In the genomic region with DNA sequence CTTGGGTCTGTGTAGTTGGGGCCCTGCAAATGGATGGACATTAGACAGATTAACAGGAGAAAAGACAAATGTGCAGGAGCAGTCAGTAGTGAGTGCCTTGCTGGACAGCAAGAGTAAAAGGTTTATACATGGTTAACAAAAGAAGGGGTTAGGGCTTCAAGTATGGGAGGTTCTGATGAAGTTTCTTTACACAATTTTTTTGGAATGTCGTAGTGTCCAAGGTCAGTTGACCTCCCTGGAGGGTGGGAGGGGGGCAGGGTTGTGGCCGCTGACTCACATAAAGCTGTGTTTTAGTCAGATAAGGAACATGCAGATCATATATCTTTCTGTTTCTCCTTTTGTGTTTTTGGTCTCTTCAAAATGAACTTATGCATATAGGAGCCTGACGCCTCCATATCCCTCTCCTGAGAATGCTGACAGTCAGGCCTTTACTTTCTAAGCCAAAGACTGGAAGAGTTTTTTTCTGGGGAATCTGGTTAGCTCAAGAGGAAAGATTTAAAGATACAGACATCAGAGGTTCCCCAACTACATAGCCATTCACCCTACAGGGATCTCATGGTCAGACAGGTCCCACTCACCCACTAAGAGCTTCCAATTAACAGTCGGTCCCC, we compare ENCODE assay signal across 1 cellular context.
TF ChIP-seq lines count a peak whose summit lies in the region.

No MANE protein-coding gene starts in this region.

TF ChIP-seq in K562, 482 proteins besides CTCF, POLR2A, EP300 and RAD21 (continued from another document and continues in another):
- TF ChIP-seq, protein P1, sequence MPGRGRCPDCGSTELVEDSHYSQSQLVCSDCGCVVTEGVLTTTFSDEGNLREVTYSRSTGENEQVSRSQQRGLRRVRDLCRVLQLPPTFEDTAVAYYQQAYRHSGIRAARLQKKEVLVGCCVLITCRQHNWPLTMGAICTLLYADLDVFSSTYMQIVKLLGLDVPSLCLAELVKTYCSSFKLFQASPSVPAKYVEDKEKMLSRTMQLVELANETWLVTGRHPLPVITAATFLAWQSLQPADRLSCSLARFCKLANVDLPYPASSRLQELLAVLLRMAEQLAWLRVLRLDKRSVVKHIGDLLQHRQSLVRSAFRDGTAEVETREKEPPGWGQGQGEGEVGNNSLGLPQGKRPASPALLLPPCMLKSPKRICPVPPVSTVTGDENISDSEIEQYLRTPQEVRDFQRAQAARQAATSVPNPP (IDR thresholded peaks at IDR 0.05; ENCODE audit: borderline replicate concordance, insufficient read depth, insufficient read length): no peak
- TF ChIP-seq PML (IDR thresholded peaks at IDR 0.05; ENCODE audit: low read length) (peak; percentile 81), LCOR (CRISPR knock-in tag; IDR thresholded peaks at IDR 0.05) (peak; percentile 59; the same call in 1 of the 2 replicates), MEIS2 (IDR thresholded peaks at IDR 0.05; ENCODE audit: partially characterized antibody) (peak; percentile 94), NR2C2 (CRISPR knock-in tag; IDR thresholded peaks at IDR 0.05) (no peak), NR2C2 (tag; IDR thresholded peaks at IDR 0.05) (peak; percentile 87), ZNF143 (CRISPR knock-in tag; IDR thresholded peaks at IDR 0.05) (no peak), ZNF589 (CRISPR knock-in tag; IDR thresholded peaks at IDR 0.05; ENCODE audit: low read depth) (peak; percentile 17; the same call in 1 of the 2 replicates), SMARCC2 (IDR thresholded peaks at IDR 0.05; ENCODE audit: low read depth) (peak; percentile 96), ZNF766 (CRISPR knock-in tag; conservative IDR thresholded peaks at IDR 0.05) (peak; percentile 87), TAL1 (IDR thresholded peaks at IDR 0.05) (peak; percentile 84), HEY1 (CRISPR knock-in tag; IDR thresholded peaks at IDR 0.05; ENCODE audit: borderline replicate concordance) (no peak), SMAD4 (CRISPR knock-in tag; conservative IDR thresholded peaks at IDR 0.05) (peak; percentile 41; the same call in 1 of the 2 replicates), ESRRA (IDR thresholded peaks at IDR 0.05; ENCODE audit: borderline replicate concordance, low read depth) (peak; percentile 98), ZNF175 (CRISPR knock-in tag; IDR thresholded peaks at IDR 0.05; ENCODE audit: low read depth) (0 out of 2 replicates have a peak, but pooled peaks have one; percentile 28), TARDBP (IDR thresholded peaks at IDR 0.05) (no peak), ATF7 (IDR thresholded peaks at IDR 0.05) (peak; percentile 86), BRD4 (IDR thresholded peaks at IDR 0.05) (no peak), ZNF583 (CRISPR knock-in tag; IDR thresholded peaks at IDR 0.05) (0 out of 2 replicates have a peak, but pooled peaks have one; percentile 62), SMARCA4 (IDR thresholded peaks at IDR 0.05) (peak; percentile 97), ZNF384 (IDR thresholded peaks at IDR 0.05; ENCODE audit: low read depth, low read length) (peak; percentile 55; the same call in 1 of the 2 replicates), NCOR1 (IDR thresholded peaks at IDR 0.05) (peak; percentile 75), POLR2H (tag; IDR thresholded peaks at IDR 0.05; ENCODE audit: low read depth) (peak; percentile 44; the same call in 1 of the 2 replicates), NBN (IDR thresholded peaks at IDR 0.05; ENCODE audit: low read depth) (peak; percentile 76; the same call in 1 of the 2 replicates), JUN (IDR thresholded peaks at IDR 0.05; ENCODE audit: borderline replicate concordance, low read depth, low read length) (peak; percentile 97), JUN (CRISPR knock-in tag; IDR thresholded peaks at IDR 0.05; ENCODE audit: borderline replicate concordance) (0 out of 2 replicates have a peak, but pooled peaks have one; percentile 60), ZBED1 (IDR thresholded peaks at IDR 0.05) (0 out of 2 replicates have a peak, but pooled peaks have one; percentile 63), RBM14 (IDR thresholded peaks at IDR 0.05; ENCODE audit: borderline replicate concordance, insufficient read depth, low read depth, low read length) (no peak), POLR2AphosphoS5 (IDR thresholded peaks at IDR 0.05; ENCODE audit: control insufficient read depth, insufficient read depth, low read depth, low read length) (peak; percentile 30; the same call in 1 of the 2 replicates), ZNF217 (CRISPR knock-in tag; IDR thresholded peaks at IDR 0.05) (no peak), NCOA1 (IDR thresholded peaks at IDR 0.05; ENCODE audit: low read depth) (peak; percentile 64; the same call in 1 of the 2 replicates), MAFF (IDR thresholded peaks at IDR 0.05; ENCODE audit: low read length) (peak; percentile 42; the same call in 1 of the 2 replicates), STAT5B (CRISPR knock-in tag; IDR thresholded peaks at IDR 0.05) (no peak), MAFG (tag; conservative IDR thresholded peaks at IDR 0.05) (peak; percentile 60; the same call in 1 of the 2 replicates), PCBP2 (IDR thresholded peaks at IDR 0.05; ENCODE audit: low read depth, low read length, poor library complexity, severe bottlenecking) (no peak), BHLHE40 (IDR thresholded peaks at IDR 0.05; ENCODE audit: low read length) (0 out of 2 replicates have a peak, but pooled peaks have one; percentile 26), ZNF134 (CRISPR knock-in tag; conservative IDR thresholded peaks at IDR 0.05) (peak; percentile 57), MAZ (CRISPR knock-in tag; conservative IDR thresholded peaks at IDR 0.05 in 1 of 2, IDR thresholded peaks at IDR 0.05 in 1 of 2) (peak; percentile 68 to 76; a peak in 2 of 4 replicates), ETV6 (IDR thresholded peaks at IDR 0.05; ENCODE audit: borderline replicate concordance in 1 of 2, low read depth in 2 of 2, low read length in 1 of 2) (no peak), ETV6 (CRISPR knock-in tag; IDR thresholded peaks at IDR 0.05; ENCODE audit: borderline replicate concordance) (no peak), CREB1 (IDR thresholded peaks at IDR 0.05) (peak; percentile 18; the same call in 1 of the 2 replicates), CREB1 (CRISPR knock-in tag; IDR thresholded peaks at IDR 0.05) (no peak), HDAC2 (IDR thresholded peaks at IDR 0.05) (peak; percentile 36; the same call in 1 of the 2 replicates)
- TF ChIP-seq, protein P2, sequence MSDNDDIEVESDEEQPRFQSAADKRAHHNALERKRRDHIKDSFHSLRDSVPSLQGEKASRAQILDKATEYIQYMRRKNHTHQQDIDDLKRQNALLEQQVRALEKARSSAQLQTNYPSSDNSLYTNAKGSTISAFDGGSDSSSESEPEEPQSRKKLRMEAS (CRISPR knock-in tag; IDR thresholded peaks at IDR 0.05): no peak
- TF ChIP-seq, protein P3, sequence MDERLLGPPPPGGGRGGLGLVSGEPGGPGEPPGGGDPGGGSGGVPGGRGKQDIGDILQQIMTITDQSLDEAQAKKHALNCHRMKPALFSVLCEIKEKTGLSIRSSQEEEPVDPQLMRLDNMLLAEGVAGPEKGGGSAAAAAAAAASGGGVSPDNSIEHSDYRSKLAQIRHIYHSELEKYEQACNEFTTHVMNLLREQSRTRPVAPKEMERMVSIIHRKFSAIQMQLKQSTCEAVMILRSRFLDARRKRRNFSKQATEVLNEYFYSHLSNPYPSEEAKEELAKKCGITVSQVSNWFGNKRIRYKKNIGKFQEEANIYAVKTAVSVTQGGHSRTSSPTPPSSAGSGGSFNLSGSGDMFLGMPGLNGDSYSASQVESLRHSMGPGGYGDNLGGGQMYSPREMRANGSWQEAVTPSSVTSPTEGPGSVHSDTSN (CRISPR knock-in tag; IDR thresholded peaks at IDR 0.05; ENCODE audit: low read depth): no peak
- TF ChIP-seq, protein P3 (tag; conservative IDR thresholded peaks at IDR 0.05; ENCODE audit: low read depth): peak; percentile 89
- TF ChIP-seq, protein P4, sequence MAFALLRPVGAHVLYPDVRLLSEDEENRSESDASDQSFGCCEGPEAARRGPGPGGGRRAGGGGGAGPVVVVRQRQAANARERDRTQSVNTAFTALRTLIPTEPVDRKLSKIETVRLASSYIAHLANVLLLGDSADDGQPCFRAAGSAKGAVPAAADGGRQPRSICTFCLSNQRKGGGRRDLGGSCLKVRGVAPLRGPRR (CRISPR knock-in tag; IDR thresholded peaks at IDR 0.05): 0 out of 2 replicates have a peak, but pooled peaks have one; percentile 25
- TF ChIP-seq, protein P5, sequence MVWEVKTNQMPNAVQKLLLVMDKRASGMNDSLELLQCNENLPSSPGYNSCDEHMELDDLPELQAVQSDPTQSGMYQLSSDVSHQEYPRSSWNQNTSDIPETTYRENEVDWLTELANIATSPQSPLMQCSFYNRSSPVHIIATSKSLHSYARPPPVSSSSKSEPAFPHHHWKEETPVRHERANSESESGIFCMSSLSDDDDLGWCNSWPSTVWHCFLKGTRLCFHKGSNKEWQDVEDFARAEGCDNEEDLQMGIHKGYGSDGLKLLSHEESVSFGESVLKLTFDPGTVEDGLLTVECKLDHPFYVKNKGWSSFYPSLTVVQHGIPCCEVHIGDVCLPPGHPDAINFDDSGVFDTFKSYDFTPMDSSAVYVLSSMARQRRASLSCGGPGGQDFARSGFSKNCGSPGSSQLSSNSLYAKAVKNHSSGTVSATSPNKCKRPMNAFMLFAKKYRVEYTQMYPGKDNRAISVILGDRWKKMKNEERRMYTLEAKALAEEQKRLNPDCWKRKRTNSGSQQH (CRISPR knock-in tag; IDR thresholded peaks at IDR 0.05): no peak
- TF ChIP-seq, protein P6, sequence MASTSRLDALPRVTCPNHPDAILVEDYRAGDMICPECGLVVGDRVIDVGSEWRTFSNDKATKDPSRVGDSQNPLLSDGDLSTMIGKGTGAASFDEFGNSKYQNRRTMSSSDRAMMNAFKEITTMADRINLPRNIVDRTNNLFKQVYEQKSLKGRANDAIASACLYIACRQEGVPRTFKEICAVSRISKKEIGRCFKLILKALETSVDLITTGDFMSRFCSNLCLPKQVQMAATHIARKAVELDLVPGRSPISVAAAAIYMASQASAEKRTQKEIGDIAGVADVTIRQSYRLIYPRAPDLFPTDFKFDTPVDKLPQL (IDR thresholded peaks at IDR 0.05; ENCODE audit: extremely low read depth, insufficient read length): no peak
- TF ChIP-seq, protein P7, sequence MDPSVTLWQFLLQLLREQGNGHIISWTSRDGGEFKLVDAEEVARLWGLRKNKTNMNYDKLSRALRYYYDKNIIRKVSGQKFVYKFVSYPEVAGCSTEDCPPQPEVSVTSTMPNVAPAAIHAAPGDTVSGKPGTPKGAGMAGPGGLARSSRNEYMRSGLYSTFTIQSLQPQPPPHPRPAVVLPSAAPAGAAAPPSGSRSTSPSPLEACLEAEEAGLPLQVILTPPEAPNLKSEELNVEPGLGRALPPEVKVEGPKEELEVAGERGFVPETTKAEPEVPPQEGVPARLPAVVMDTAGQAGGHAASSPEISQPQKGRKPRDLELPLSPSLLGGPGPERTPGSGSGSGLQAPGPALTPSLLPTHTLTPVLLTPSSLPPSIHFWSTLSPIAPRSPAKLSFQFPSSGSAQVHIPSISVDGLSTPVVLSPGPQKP (CRISPR knock-in tag; IDR thresholded peaks at IDR 0.05): no peak
- TF ChIP-seq, protein P8, sequence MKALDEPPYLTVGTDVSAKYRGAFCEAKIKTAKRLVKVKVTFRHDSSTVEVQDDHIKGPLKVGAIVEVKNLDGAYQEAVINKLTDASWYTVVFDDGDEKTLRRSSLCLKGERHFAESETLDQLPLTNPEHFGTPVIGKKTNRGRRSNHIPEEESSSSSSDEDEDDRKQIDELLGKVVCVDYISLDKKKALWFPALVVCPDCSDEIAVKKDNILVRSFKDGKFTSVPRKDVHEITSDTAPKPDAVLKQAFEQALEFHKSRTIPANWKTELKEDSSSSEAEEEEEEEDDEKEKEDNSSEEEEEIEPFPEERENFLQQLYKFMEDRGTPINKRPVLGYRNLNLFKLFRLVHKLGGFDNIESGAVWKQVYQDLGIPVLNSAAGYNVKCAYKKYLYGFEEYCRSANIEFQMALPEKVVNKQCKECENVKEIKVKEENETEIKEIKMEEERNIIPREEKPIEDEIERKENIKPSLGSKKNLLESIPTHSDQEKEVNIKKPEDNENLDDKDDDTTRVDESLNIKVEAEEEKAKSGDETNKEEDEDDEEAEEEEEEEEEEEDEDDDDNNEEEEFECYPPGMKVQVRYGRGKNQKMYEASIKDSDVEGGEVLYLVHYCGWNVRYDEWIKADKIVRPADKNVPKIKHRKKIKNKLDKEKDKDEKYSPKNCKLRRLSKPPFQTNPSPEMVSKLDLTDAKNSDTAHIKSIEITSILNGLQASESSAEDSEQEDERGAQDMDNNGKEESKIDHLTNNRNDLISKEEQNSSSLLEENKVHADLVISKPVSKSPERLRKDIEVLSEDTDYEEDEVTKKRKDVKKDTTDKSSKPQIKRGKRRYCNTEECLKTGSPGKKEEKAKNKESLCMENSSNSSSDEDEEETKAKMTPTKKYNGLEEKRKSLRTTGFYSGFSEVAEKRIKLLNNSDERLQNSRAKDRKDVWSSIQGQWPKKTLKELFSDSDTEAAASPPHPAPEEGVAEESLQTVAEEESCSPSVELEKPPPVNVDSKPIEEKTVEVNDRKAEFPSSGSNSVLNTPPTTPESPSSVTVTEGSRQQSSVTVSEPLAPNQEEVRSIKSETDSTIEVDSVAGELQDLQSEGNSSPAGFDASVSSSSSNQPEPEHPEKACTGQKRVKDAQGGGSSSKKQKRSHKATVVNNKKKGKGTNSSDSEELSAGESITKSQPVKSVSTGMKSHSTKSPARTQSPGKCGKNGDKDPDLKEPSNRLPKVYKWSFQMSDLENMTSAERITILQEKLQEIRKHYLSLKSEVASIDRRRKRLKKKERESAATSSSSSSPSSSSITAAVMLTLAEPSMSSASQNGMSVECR (CRISPR knock-in tag; IDR thresholded peaks at IDR 0.05): no peak
- TF ChIP-seq, protein P9, sequence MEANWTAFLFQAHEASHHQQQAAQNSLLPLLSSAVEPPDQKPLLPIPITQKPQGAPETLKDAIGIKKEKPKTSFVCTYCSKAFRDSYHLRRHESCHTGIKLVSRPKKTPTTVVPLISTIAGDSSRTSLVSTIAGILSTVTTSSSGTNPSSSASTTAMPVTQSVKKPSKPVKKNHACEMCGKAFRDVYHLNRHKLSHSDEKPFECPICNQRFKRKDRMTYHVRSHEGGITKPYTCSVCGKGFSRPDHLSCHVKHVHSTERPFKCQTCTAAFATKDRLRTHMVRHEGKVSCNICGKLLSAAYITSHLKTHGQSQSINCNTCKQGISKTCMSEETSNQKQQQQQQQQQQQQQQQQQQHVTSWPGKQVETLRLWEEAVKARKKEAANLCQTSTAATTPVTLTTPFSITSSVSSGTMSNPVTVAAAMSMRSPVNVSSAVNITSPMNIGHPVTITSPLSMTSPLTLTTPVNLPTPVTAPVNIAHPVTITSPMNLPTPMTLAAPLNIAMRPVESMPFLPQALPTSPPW (CRISPR knock-in tag; IDR thresholded peaks at IDR 0.05): peak; percentile 97
- TF ChIP-seq, protein P10, sequence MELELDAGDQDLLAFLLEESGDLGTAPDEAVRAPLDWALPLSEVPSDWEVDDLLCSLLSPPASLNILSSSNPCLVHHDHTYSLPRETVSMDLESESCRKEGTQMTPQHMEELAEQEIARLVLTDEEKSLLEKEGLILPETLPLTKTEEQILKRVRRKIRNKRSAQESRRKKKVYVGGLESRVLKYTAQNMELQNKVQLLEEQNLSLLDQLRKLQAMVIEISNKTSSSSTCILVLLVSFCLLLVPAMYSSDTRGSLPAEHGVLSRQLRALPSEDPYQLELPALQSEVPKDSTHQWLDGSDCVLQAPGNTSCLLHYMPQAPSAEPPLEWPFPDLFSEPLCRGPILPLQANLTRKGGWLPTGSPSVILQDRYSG (tag; conservative IDR thresholded peaks at IDR 0.05; ENCODE audit: low read depth): 0 out of 2 replicates have a peak, but pooled peaks have one; percentile 28
